In genomic region chr12:99611117-99611516, GRCh38 we compare ENCODE assay signal across 16 cellular contexts. TPM values are rescaled to one million over a fixed set of nuclear protein-coding genes. Genes with fewer than 3 reads are reported as not detected.
DNase-seq lines count a peak whose midpoint lies in the region; ATAC-seq and TF ChIP-seq lines count a peak whose summit lies in the region.
"Had no signal": no experiment of that assay in that cellular context is flagged by ENCODE, and none has a peak within 500 bp of the region (broad histone marks: within the 10 kb centered on the region; RNA-seq: fewer than 3 reads in every experiment).

No MANE protein-coding gene starts in this region.

- no peaks in the 10 kb centered on the region for H3K4me1 Mint-ChIP-seq in Calu3 (ENCODE audit: low read depth, unreplicated experiment)
- H3K4me1 Mint-ChIP-seq: CD8-positive, alpha-beta memory T cell had no signal

- no peaks in the 10 kb centered on the region for H3K36me3 Mint-ChIP-seq in Calu3 (ENCODE audit: insufficient read depth, unreplicated experiment)
- H3K36me3 Mint-ChIP-seq: CD8-positive, alpha-beta memory T cell had no signal

- CTCF ChIA-PET in Calu3 (lab: Charles Lee): no interaction called here

- H3K4me1 ChIP-seq in RWPE2 (ENCODE audit: insufficient read depth, poor library complexity, severe bottlenecking) (no peaks in the 10 kb centered on the region), tibial artery (no peaks in the 10 kb centered on the region)
- H3K4me1 ChIP-seq: HAP-1, SJCRH30 had no signal

- no peak overlapping the region for H3K27ac Mint-ChIP-seq in Calu3 (ENCODE audit: unreplicated experiment)
- H3K27ac Mint-ChIP-seq: CD8-positive, alpha-beta memory T cell had no signal

- peak; percentile 34 for DNase-seq in HS-5 (ENCODE audit: low read depth)
- DNase-seq in RWPE2 (ENCODE audit: low spot score): no peak
- DNase-seq in epithelial cell of esophagus (ENCODE audit: low read depth): peak; percentile 1
- DNase-seq in tibial artery: no peak
- DNase-seq in Calu3: no peak
- no peak for DNase-seq in putamen (ENCODE audit: low spot score)
- DNase-seq: CD8-positive, alpha-beta memory T cell; MG63; NCI-H1105 treated with DMSO at 0.1 percent for 48 hours; NCI-H187; NCI-H774; SJCRH30 had no signal

- H3K27ac ChIP-seq in RWPE2 (ENCODE audit: poor library complexity, severe bottlenecking) (no peak overlapping the region), tibial artery (no peak overlapping the region)
- H3K27ac ChIP-seq: SJCRH30 had no signal

- TF ChIP-seq CTCF in RWPE2 (IDR thresholded peaks at IDR 0.05; ENCODE audit: poor library complexity, severe bottlenecking) (no peak), epithelial cell of esophagus (IDR thresholded peaks at IDR 0.05; ENCODE audit: insufficient read depth, low read depth, low read length, missing control alignments) (no peak), tibial artery (IDR thresholded peaks at IDR 0.05) (no peak), Calu3 (IDR thresholded peaks at IDR 0.05; ENCODE audit: unreplicated experiment) (no peak)

- H3K27me3 ChIP-seq in RWPE2 (ENCODE audit: insufficient read depth, poor library complexity, severe bottlenecking): no peaks in the 10 kb centered on the region
- H3K27me3 ChIP-seq in tibial artery: no peaks in the 10 kb centered on the region
- H3K27me3 ChIP-seq: BLaER1, MG63, SJCRH30 had no signal

- no TSS peak for BruUV-seq in Calu3 (replicated peaks; lab: Mats Ljungman, UMichigan)

- intact Hi-C loops in tibial artery (cut with DNase I; ENCODE audit: low total_unique reads): no loop called here
- intact Hi-C loops in Calu3 (cut with micrococcal nuclease; ENCODE audit: unreplicated experiment): no loop called here

- H3K9me3 Mint-ChIP-seq in Calu3 (ENCODE audit: low read depth, unreplicated experiment): peaks cover 2% of the 10 kb centered on the region

- no peaks in the 10 kb centered on the region for H3K27me3 Mint-ChIP-seq in Calu3 (ENCODE audit: unreplicated experiment)

- ATAC-seq in RWPE2 (ENCODE audit: low read depth) (0 out of 3 replicates have a peak, but pooled peaks have one; percentile 31), GM21529 (IDR thresholded peaks at IDR 0.05; ENCODE audit: unreplicated experiment) (no peak)

- H3K9me3 ChIP-seq in RWPE2 (ENCODE audit: severe bottlenecking): no peaks in the 10 kb centered on the region
- no peaks in the 10 kb centered on the region for H3K9me3 ChIP-seq in tibial artery
- H3K9me3 ChIP-seq: HAP-1, MG63, SJCRH30 had no signal

- H3K4me3 ChIP-seq in RWPE2 (ENCODE audit: severe bottlenecking) (no peak overlapping the region), epithelial cell of esophagus (ENCODE audit: low read length) (no peak overlapping the region), tibial artery (no peak overlapping the region)
- H3K4me3 ChIP-seq: BLaER1, HAP-1, MG63, SJCRH30 had no signal

- H3K36me3 ChIP-seq in RWPE2 (ENCODE audit: low read depth): no peaks in the 10 kb centered on the region
- H3K36me3 ChIP-seq in tibial artery: no peaks in the 10 kb centered on the region
- H3K36me3 ChIP-seq: HAP-1, MG63, SJCRH30 had no signal

- no peak overlapping the region for H3K4me3 Mint-ChIP-seq in Calu3 (ENCODE audit: low read depth, unreplicated experiment)
- H3K4me3 Mint-ChIP-seq: CD8-positive, alpha-beta memory T cell had no signal

RNA-seq across cellular contexts. Expression of gene GARIN6, which starts 36.4 kb away (rescaled TPM):
- not detected in 2 replicates for total RNA-seq in Calu3 (2022)
- total RNA-seq: CD8-positive, alpha-beta memory T cell; NCI-H460; SJCRH30 had no signal

Comparison
In these comparisons a context has a peak if more than half of its experiments do, and no peak if none do; other contexts are left out.
1. DNase-seq: peak in HS-5 (single experiment) and epithelial cell of esophagus (single experiment); none in RWPE2 (single experiment), tibial artery (0 of 2), Calu3 (single experiment) and putamen (single experiment).